ENCODE assay signal across 16 cellular contexts in the genomic region with DNA sequence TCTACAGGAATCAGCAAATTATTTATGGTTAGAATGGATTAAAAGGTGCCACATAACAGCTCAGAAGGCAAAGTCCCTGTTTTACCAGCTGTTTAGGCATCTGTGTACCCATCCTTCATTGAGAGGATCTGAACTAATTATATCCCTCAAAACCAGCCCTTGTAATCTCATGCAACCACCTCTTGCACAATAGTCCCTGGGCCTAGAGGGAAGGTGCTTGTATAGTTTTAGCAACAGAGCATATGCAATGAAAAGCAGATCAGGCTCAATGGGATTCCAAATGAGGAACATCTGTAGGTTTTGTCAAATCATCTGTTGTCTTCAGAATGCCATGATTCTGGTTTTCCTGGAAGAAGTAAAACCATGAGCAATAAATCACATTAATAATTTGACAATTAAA. TPM values are rescaled to one million over a fixed set of nuclear protein-coding genes. Genes with fewer than 3 reads are reported as not detected.
DNase-seq lines count a peak whose midpoint lies in the region; ATAC-seq and TF ChIP-seq lines count a peak whose summit lies in the region.
"Had no signal": no experiment of that assay in that cellular context is flagged by ENCODE, and none has a peak within 500 bp of the region (broad histone marks: within the 10 kb centered on the region; RNA-seq: fewer than 3 reads in every experiment).

No MANE protein-coding gene starts in this region.

- TF ChIP-seq CTCF in epithelial cell of esophagus (IDR thresholded peaks at IDR 0.05; ENCODE audit: insufficient read depth, low read depth, low read length, missing control alignments) (no peak), gastrocnemius medialis (IDR thresholded peaks at IDR 0.05 in 4 of 5, conservative IDR thresholded peaks at IDR 0.05 in 1 of 5) (no peak)

- H3K27ac ChIP-seq in gastrocnemius medialis: no peak overlapping the region
- H3K27ac ChIP-seq: A549, PC-9 had no signal

- DNase-seq in NCI-H2171 treated with DMSO at 0.1 percent for 48 hours (lab: John Stamatoyannopoulos, UW): peak; percentile 18
- DNase-seq in NCI-H2171 (lab: John Stamatoyannopoulos, UW): no peak
- DNase-seq in NCI-H226: peak; percentile 8
- DNase-seq in epithelial cell of esophagus (ENCODE audit: low read depth): peak; percentile 28
- DNase-seq in gastrocnemius medialis: peak; percentile 12 to 32
- no peak for DNase-seq in HUDEP-2 (lab: John Stamatoyannopoulos, UW; ENCODE audit: unreplicated experiment in 76 of 76)
- DNase-seq: activated CD4-positive, alpha-beta T cell treated with anti-CD3 and anti-CD28 coated beads for 4 hours; DMS 273 treated with DMSO at 0.1 percent for 48 hours; H7; NCI-H1930; PC-9; T-helper 2 cell had no signal

- no peak for TF ChIP-seq POLR2A in gastrocnemius medialis (IDR thresholded peaks at IDR 0.05)

- no peaks in the 10 kb centered on the region for H3K27me3 ChIP-seq in gastrocnemius medialis

- in situ Hi-C loops in gastrocnemius medialis (cut with MboI; ENCODE audit: low sequenced_read_pairs in 4 of 4): no loop called here

- no peak overlapping the region for H3K4me3 ChIP-seq in epithelial cell of esophagus (ENCODE audit: low read length)
- no peak overlapping the region for H3K4me3 ChIP-seq in gastrocnemius medialis
- H3K4me3 ChIP-seq: A549, PC-9 had no signal

- ATAC-seq in gastrocnemius medialis (peak; percentile 78 to 97), HG03159 (IDR thresholded peaks at IDR 0.05; ENCODE audit: unreplicated experiment) (no peak), HG02973 (IDR thresholded peaks at IDR 0.05; ENCODE audit: unreplicated experiment) (no peak)
- ATAC-seq: A549 had no signal

- H3K9me3 ChIP-seq in gastrocnemius medialis: no peaks in the 10 kb centered on the region
- H3K9me3 ChIP-seq: A549 had no signal

- H3K4me1 ChIP-seq in gastrocnemius medialis: peaks cover 0 to 4% of the 10 kb centered on the region in 2 donors
- H3K4me1 ChIP-seq: A549 had no signal

- intact Hi-C loops in gastrocnemius medialis (cut with DNase I; ENCODE audit: low total_unique reads): no loop called here

- no peaks in the 10 kb centered on the region for H3K36me3 ChIP-seq in gastrocnemius medialis

RNA-seq across cellular contexts. Expression of a gene that starts 26.0 kb away (rescaled TPM):
- 1 to 10 TPM in 1 of 4 donors, under 1 TPM in 2, not detected in 1; 0.33 to 1.0 (median 0.49) TPM for total RNA-seq in gastrocnemius medialis
- total RNA-seq: H7, PC-9 had no signal

RNA-seq across cellular contexts. Expression of a gene that starts 30.4 kb away (rescaled TPM):
- not detected for total RNA-seq in gastrocnemius medialis
- total RNA-seq: lung microvascular endothelial cell, PC-9 had no signal

RNA-seq across cellular contexts. Expression of a gene that starts 34.8 kb away (rescaled TPM):
- 10 to 100 TPM in 2 of 4 donors, 1 to 10 TPM in 2; 3.0 to 21.7 (median 13.6) TPM for total RNA-seq in gastrocnemius medialis

Comparison
In these comparisons a context has a peak if more than half of its experiments do, and no peak if none do; other contexts are left out.
1. DNase-seq: peak in NCI-H2171 treated with DMSO at 0.1 percent for 48 hours (single experiment), NCI-H226 (single experiment), epithelial cell of esophagus (single experiment) and gastrocnemius medialis (2 of 2); none in NCI-H2171 (single experiment) and HUDEP-2 (0 of 76).
2. ATAC-seq: peak in gastrocnemius medialis (2 of 2); none in HG03159 (single experiment) and HG02973 (single experiment).